ENCODE assay signal across 33 cellular contexts in genomic region chr2:125615438-125615837, GRCh38.
DNase-seq lines count a peak whose midpoint lies in the region; ATAC-seq, FAIRE-seq and TF ChIP-seq lines count a peak whose summit lies in the region.
"Had no signal": no experiment of that assay in that cellular context is flagged by ENCODE, and none has a peak within 500 bp of the region (broad histone marks: within the 10 kb centered on the region; RNA-seq: fewer than 3 reads in every experiment).

No MANE protein-coding gene starts in this region.

- CTCF ChIA-PET in IMR-90 (lab: Yijun Ruan, JAX), result no interaction called here

- no peak overlapping the region for H2BK15ac ChIP-seq in IMR-90 (ENCODE audit: low read depth, low read length)

- no CpG with 5 or more reads among the region's 3 CpGs for WGBS in IMR-90 (ENCODE audit: extremely low coverage in 2 of 2, insufficient read length in 1 of 2), 2 experiments

- no peak overlapping the region for H4K8ac ChIP-seq in IMR-90 (ENCODE audit: low read depth in 2 of 2, low read length in 2 of 2)

- ATAC-seq in IMR-90 (ENCODE audit: low read depth), result peak; percentile 77; the same call in 1 of the 2 replicates
- ATAC-seq in foreskin keratinocyte, result no peak
- ATAC-seq: A549; CD8-positive, alpha-beta T cell had no signal

- FAIRE-seq in RCC 7860 (lab: Jason Lieb, UNC), result no peak
- FAIRE-seq: A204.1, A549, D721Med had no signal

- H3K18ac ChIP-seq in IMR-90 (ENCODE audit: low read depth, low read length), result no peak overlapping the region

- H3K4me1 ChIP-seq in IMR-90 (ENCODE audit: control insufficient read depth, insufficient read depth, low read length) (no peaks in the 10 kb centered on the region), foreskin keratinocyte (no peaks in the 10 kb centered on the region)
- H3K4me1 ChIP-seq: A549; BE2C; BLaER1; BLaER1 treated with 17β-estradiol and CSF1 and Interleukin-3, amounts not matched to agents 10 nM and 100 nM; Caco-2 had no signal

- H3K23ac ChIP-seq in IMR-90 (ENCODE audit: low read depth, low read length), result no peak overlapping the region

- intact Hi-C loops in IMR-90 (cut with micrococcal nuclease), result no loop called here

- dilution Hi-C loops in IMR-90 (cut with HindIII; ENCODE audit: low sequenced_read_pairs, unreplicated experiment), result no loop called here

- no peaks in the 10 kb centered on the region for H3K79me1 ChIP-seq in IMR-90 (ENCODE audit: low read depth in 1 of 2, low read length in 2 of 2)

- POLR2A ChIA-PET in IMR-90 (lab: Charles Lee; ENCODE audit: unreplicated experiment), result no interaction called here

- H2BK5ac ChIP-seq in IMR-90 (ENCODE audit: low read depth, low read length, poor library complexity, severe bottlenecking), result no peak overlapping the region

- H2AFZ ChIP-seq in IMR-90 (replicated peaks; ENCODE audit: low read length, poor library complexity), result no peak overlapping the region

- in situ Hi-C loops in IMR-90 (cut with MboI; ENCODE audit: low sequenced_read_pairs), result no loop called here

- H2AK9ac ChIP-seq in IMR-90 (replicated peaks; ENCODE audit: low read depth, low read length, poor library complexity), result no peak overlapping the region

- H3K14ac ChIP-seq in IMR-90 (replicated peaks; ENCODE audit: low read depth, low read length), result no peak overlapping the region

- no peak overlapping the region for H2BK20ac ChIP-seq in IMR-90 (ENCODE audit: low read depth, low read length)

- TF ChIP-seq POLR2A in IMR-90 (IDR thresholded peaks at IDR 0.05; ENCODE audit: low read depth, low read length), result no peak

- BruUV-seq in IMR-90 (replicated peaks; lab: Mats Ljungman, UMichigan), result no TSS peak

- H2BK120ac ChIP-seq in IMR-90 (ENCODE audit: low read depth, low read length), result no peak overlapping the region

- no peak overlapping the region for H3K9ac ChIP-seq in IMR-90 (ENCODE audit: low read depth, low read length)
- H3K9ac ChIP-seq: BLaER1; BLaER1 treated with 17β-estradiol and CSF1 and Interleukin-3, amounts not matched to agents 10 nM and 100 nM had no signal

- H3K56ac ChIP-seq in IMR-90 (ENCODE audit: extremely low read depth, insufficient read depth, low read length), result no peak overlapping the region

- no peaks in the 10 kb centered on the region for H4K20me1 ChIP-seq in IMR-90 (ENCODE audit: insufficient read depth, low read length)
- H4K20me1 ChIP-seq: BLaER1; BLaER1 treated with 17β-estradiol and CSF1 and Interleukin-3, amounts not matched to agents 10 nM and 100 nM had no signal

- H4K91ac ChIP-seq in IMR-90 (ENCODE audit: insufficient read depth, low read depth, low read length), result no peak overlapping the region

- H3K4me2 ChIP-seq in IMR-90 (ENCODE audit: low read depth, low read length), result no peak overlapping the region
- H3K4me2 ChIP-seq: A549; BLaER1; BLaER1 treated with 17β-estradiol and CSF1 and Interleukin-3, amounts not matched to agents 10 nM and 100 nM had no signal

- TF ChIP-seq CTCF in IMR-90 (conservative IDR thresholded peaks at IDR 0.05; ENCODE audit: low read depth, low read length), result no peak
- TF ChIP-seq CTCF in foreskin keratinocyte (conservative IDR thresholded peaks at IDR 0.05), result no peak

- no peak overlapping the region for H3K27ac ChIP-seq in IMR-90 (ENCODE audit: insufficient read depth, low read length)
- no peak overlapping the region for H3K27ac ChIP-seq in foreskin keratinocyte
- H3K27ac ChIP-seq: 22Rv1; A549; BLaER1; BLaER1 treated with 17β-estradiol and CSF1 and Interleukin-3, amounts not matched to agents 10 nM and 100 nM; C4-2B had no signal

- H2AK5ac ChIP-seq in IMR-90 (ENCODE audit: low read depth, low read length), result no peak overlapping the region

- no peak overlapping the region for H4K5ac ChIP-seq in IMR-90 (ENCODE audit: low read depth, low read length)

- H3K36me3 ChIP-seq in IMR-90 (ENCODE audit: control insufficient read depth, insufficient read depth, low read length), result no peaks in the 10 kb centered on the region
- H3K36me3 ChIP-seq: BE2C; BLaER1; BLaER1 treated with 17β-estradiol and CSF1 and Interleukin-3, amounts not matched to agents 10 nM and 100 nM had no signal

- H3K4ac ChIP-seq in IMR-90 (ENCODE audit: low read depth, low read length), result no peak overlapping the region

- no peak overlapping the region for H3K4me3 ChIP-seq in IMR-90 (ENCODE audit: insufficient read depth, low read depth, low read length)
- H3K4me3 ChIP-seq: A549; BLaER1; BLaER1 treated with 17β-estradiol and CSF1 and Interleukin-3, amounts not matched to agents 10 nM and 100 nM had no signal

- H3K27me3 ChIP-seq in IMR-90 (ENCODE audit: control insufficient read depth, insufficient read depth, low read length), result no peaks in the 10 kb centered on the region
- no peaks in the 10 kb centered on the region for H3K27me3 ChIP-seq in foreskin keratinocyte
- H3K27me3 ChIP-seq: BE2C; BLaER1; BLaER1 treated with 17β-estradiol and CSF1 and Interleukin-3, amounts not matched to agents 10 nM and 100 nM had no signal

- TF ChIP-seq RAD21 in IMR-90 (IDR thresholded peaks at IDR 0.05; ENCODE audit: low read length), result no peak

- peaks cover 5% of the 10 kb centered on the region; the same call in 1 of the 2 replicates for H3K9me3 ChIP-seq in IMR-90 (ENCODE audit: control insufficient read depth, insufficient read depth, low read length)
- H3K9me3 ChIP-seq: A549; BE2C; BLaER1; BLaER1 treated with 17β-estradiol and CSF1 and Interleukin-3, amounts not matched to agents 10 nM and 100 nM; Caco-2 had no signal

- H3K9me1 ChIP-seq in IMR-90 (ENCODE audit: insufficient read depth, low read length), result no peaks in the 10 kb centered on the region

- peak; percentile 79 for DNase-seq in GM04503 (ENCODE audit: low read depth)
- DNase-seq in IMR-90, result no peak
- peak; percentile 1 to 71 for DNase-seq in foreskin keratinocyte
- no peak for DNase-seq in RCC 7860 (ENCODE audit: low spot score)
- no peak for DNase-seq in stimulated activated naive CD4-positive, alpha-beta T cell treated with Interleukin-2 at 50 U/mL for 16 hours (lab: John Stamatoyannopoulos, UW)
- DNase-seq in activated CD4-positive, CD25-positive, alpha-beta regulatory T cell treated with anti-CD3 and anti-CD28 coated beads, Interleukin-2, amount 50 U/mL, for 72 hours, result no peak
- DNase-seq: 8988T; ACHN; AML-193; BE2C; C1 segment of cervical spinal cord; Caco-2; Calu3; CD4-positive, alpha-beta memory T cell; CD4-positive, alpha-beta T cell; CD4-positive, CD25-positive, alpha-beta regulatory T cell; CD8-positive, alpha-beta memory T cell; CD8-positive, alpha-beta T cell; COR-L47; DMS 273 treated with DMSO at 0.1 percent for 48 hours; DMS153; DMS53; DMS79; DMS79 treated with DMSO at 0.1 percent for 48 hours; DND-41; EL had no signal

TF ChIP-seq in IMR-90, 13 proteins besides CTCF, POLR2A, EP300 and RAD21:
- TF ChIP-seq RCOR1 (IDR thresholded peaks at IDR 0.05; ENCODE audit: insufficient replicate concordance, low read length), result no peak
- TF ChIP-seq MAZ (IDR thresholded peaks at IDR 0.05; ENCODE audit: borderline replicate concordance, low read depth, low read length), result no peak
- no peak for TF ChIP-seq BHLHE40 (IDR thresholded peaks at IDR 0.05; ENCODE audit: low read depth, low read length)
- TF ChIP-seq MXI1 (IDR thresholded peaks at IDR 0.05; ENCODE audit: borderline replicate concordance, low read depth, low read length), result no peak
- no peak for TF ChIP-seq CEBPB (IDR thresholded peaks at IDR 0.05; ENCODE audit: low read depth, low read length)
- TF ChIP-seq NFE2L2 (IDR thresholded peaks at IDR 0.05; ENCODE audit: low read depth, low read length), result no peak
- no peak for TF ChIP-seq FOS (IDR thresholded peaks at IDR 0.05; ENCODE audit: low read depth, low read length)
- no peak for TF ChIP-seq MAFK (IDR thresholded peaks at IDR 0.05; ENCODE audit: low read depth, low read length)
- no peak for TF ChIP-seq RFX5 (IDR thresholded peaks at IDR 0.05; ENCODE audit: low read depth, low read length)
- no peak for TF ChIP-seq ELK1 (IDR thresholded peaks at IDR 0.05; ENCODE audit: borderline replicate concordance, low read depth, low read length)
- no peak for TF ChIP-seq CHD1 (IDR thresholded peaks at IDR 0.05; ENCODE audit: low read depth, low read length)
- TF ChIP-seq USF2 (IDR thresholded peaks at IDR 0.05; ENCODE audit: low read depth, low read length), result no peak
- TF ChIP-seq SMC3 (IDR thresholded peaks at IDR 0.05; ENCODE audit: low read depth, low read length), result no peak

Comparison
In these comparisons a context has a peak if more than half of its experiments do, and no peak if none do; other contexts are left out.
1. DNase-seq: peak in GM04503 (single experiment) and foreskin keratinocyte (2 of 2); none in IMR-90 (single experiment), RCC 7860 (single experiment), stimulated activated naive CD4-positive, alpha-beta T cell treated with Interleukin-2 at 50 U/mL for 16 hours (single experiment) and activated CD4-positive, CD25-positive, alpha-beta regulatory T cell treated with anti-CD3 and anti-CD28 coated beads, Interleukin-2, amount 50 U/mL, for 72 hours (single experiment).